31 cellular contexts compared by ENCODE assay signal in the genomic region with DNA sequence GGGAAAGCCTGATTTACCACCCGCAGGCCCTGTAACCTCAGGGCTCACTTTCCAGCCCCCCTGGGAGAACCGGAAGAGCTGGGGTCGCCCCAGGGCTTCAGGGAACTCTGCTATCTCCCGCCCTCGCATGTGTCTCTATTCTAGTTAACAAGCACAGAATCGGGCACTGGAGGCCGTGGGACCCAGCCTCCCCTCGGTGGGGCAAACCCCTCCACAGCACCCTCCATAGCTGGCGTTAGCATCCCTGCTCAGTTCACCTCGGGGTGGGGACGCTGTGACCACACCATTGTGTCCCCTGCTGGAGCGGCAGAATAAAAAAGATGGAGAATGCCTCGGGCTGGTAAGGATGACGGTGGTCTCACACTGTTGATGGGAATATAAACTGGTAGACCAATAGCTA. TPM values are rescaled to one million over a fixed set of nuclear protein-coding genes. Genes with fewer than 3 reads are reported as not detected.
A peak's percentile ranks its signal among the peaks of the same experiment; 100 is the strongest.
DNase-seq lines count a peak whose midpoint lies in the region; ATAC-seq, FAIRE-seq and TF ChIP-seq lines count a peak whose summit lies in the region.
"Had no signal": no experiment of that assay in that cellular context is flagged by ENCODE, and none has a peak within 500 bp of the region (broad histone marks: within the 10 kb centered on the region; RNA-seq: fewer than 3 reads in every experiment).

No MANE protein-coding gene starts in this region.

- DNase-seq in ELF-1 (ENCODE audit: low read depth, low spot score): peak; percentile 48
- DNase-seq in SK-N-MC (ENCODE audit: low read depth, low spot score): no peak
- peak; percentile 32 for DNase-seq in kidney
- DNase-seq in osteoblast (ENCODE audit: insufficient read length, low spot score, missing footprints): peak; percentile 62
- DNase-seq in activated CD8-positive, alpha-beta memory T cell treated with anti-CD3 and anti-CD28 coated beads, Interleukin-2, amount 50 U/mL, for 4 hours: no peak
- no peak for DNase-seq in colonic mucosa
- DNase-seq: 8988T; ACHN; BE2C; C1 segment of cervical spinal cord; CD4-positive, alpha-beta memory T cell; CD4-positive, CD25-positive, alpha-beta regulatory T cell; CD8-positive, alpha-beta memory T cell; COR-L47; DMS 273 treated with DMSO at 0.1 percent for 48 hours; DMS153; DMS53; DMS79; DND-41; EL; GF-D8 had no signal

- H3K27me3 ChIP-seq in osteoblast (ENCODE audit: insufficient read depth, low read length) (no peaks in the 10 kb centered on the region), colonic mucosa (no peaks in the 10 kb centered on the region)
- H3K27me3 ChIP-seq: BE2C had no signal

- H3K27ac ChIP-seq in SK-N-MC (no peak overlapping the region), kidney (ENCODE audit: low read depth in 2 of 2, low read length in 2 of 2) (no peak overlapping the region), osteoblast (ENCODE audit: low read depth, low read length) (no peak overlapping the region), colonic mucosa (no peak overlapping the region)

- H4K20me1 ChIP-seq in osteoblast (ENCODE audit: insufficient read depth, low read length): no peaks in the 10 kb centered on the region
- H4K20me1 ChIP-seq: BLaER1 had no signal

- H3K9me3 ChIP-seq in SK-N-MC (ENCODE audit: low read depth, low read length): no peaks in the 10 kb centered on the region
- no peaks in the 10 kb centered on the region for H3K9me3 ChIP-seq in kidney (ENCODE audit: control insufficient read depth in 1 of 2, low read length in 2 of 2)
- no peaks in the 10 kb centered on the region for H3K9me3 ChIP-seq in osteoblast (ENCODE audit: low read depth, low read length)
- no peaks in the 10 kb centered on the region for H3K9me3 ChIP-seq in colonic mucosa
- H3K9me3 ChIP-seq: BE2C, BLaER1 had no signal

- intact Hi-C loops in kidney (cut with DNase I): no loop called here
- intact Hi-C loops in colonic mucosa (cut with DNase I): no loop called here

- 0 out of 2 replicates have a peak overlapping the region, but pooled peaks have one; percentile 8 for H3K4me3 ChIP-seq in SK-N-MC
- H3K4me3 ChIP-seq in kidney (ENCODE audit: low read length in 2 of 2): no peak overlapping the region
- no peak overlapping the region for H3K4me3 ChIP-seq in osteoblast (ENCODE audit: insufficient read depth, low read length)
- no peak overlapping the region for H3K4me3 ChIP-seq in colonic mucosa
- H3K4me3 ChIP-seq: BLaER1 had no signal

- H3K36me3 ChIP-seq in SK-N-MC (ENCODE audit: insufficient read depth, low read length) (no peaks in the 10 kb centered on the region), kidney (ENCODE audit: control insufficient read depth in 1 of 2, insufficient read depth in 2 of 2, low read length in 2 of 2) (no peaks in the 10 kb centered on the region), osteoblast (ENCODE audit: insufficient read depth, low read length) (no peaks in the 10 kb centered on the region), colonic mucosa (no peaks in the 10 kb centered on the region)
- H3K36me3 ChIP-seq: BE2C, BLaER1 had no signal

- FAIRE-seq in kidney (lab: Jason Lieb, UNC): no peak
- FAIRE-seq: A204.1, G401.6, GM12891, GM19239 had no signal

- H3K9ac ChIP-seq in SK-N-MC (ENCODE audit: insufficient read length): peak overlapping the region; percentile 15
- no peak overlapping the region for H3K9ac ChIP-seq in kidney (ENCODE audit: low read length in 2 of 2)
- H3K9ac ChIP-seq in colonic mucosa (ENCODE audit: low read depth in 2 of 2, low read length in 2 of 2): no peak overlapping the region
- H3K9ac ChIP-seq: BLaER1 had no signal

- H3K79me2 ChIP-seq in osteoblast (ENCODE audit: insufficient read depth, low read length): no peaks in the 10 kb centered on the region

- no peak overlapping the region for H2AFZ ChIP-seq in osteoblast (ENCODE audit: low read length)

- no peak overlapping the region for H3K4me2 ChIP-seq in osteoblast (ENCODE audit: insufficient read depth, low read length)
- H3K4me2 ChIP-seq: BLaER1 had no signal

- ATAC-seq in HG02970 (IDR thresholded peaks at IDR 0.05; ENCODE audit: low FRiP score, unreplicated experiment): no peak

- TF ChIP-seq CTCF in kidney (IDR thresholded peaks at IDR 0.05; ENCODE audit: borderline replicate concordance, extremely low read depth, insufficient read depth): no peak
- TF ChIP-seq CTCF in osteoblast (IDR thresholded peaks at IDR 0.05; ENCODE audit: extremely low read depth, low read depth, low read length): no peak
- TF ChIP-seq CTCF in colonic mucosa (IDR thresholded peaks at IDR 0.05): no peak

- H3K4me1 ChIP-seq in kidney (ENCODE audit: control insufficient read depth in 1 of 2, insufficient read depth in 1 of 2, low read depth in 1 of 2, low read length in 2 of 2) (no peaks in the 10 kb centered on the region), osteoblast (ENCODE audit: insufficient read depth, low read length) (peaks cover 19% of the 10 kb centered on the region), colonic mucosa (no peaks in the 10 kb centered on the region)
- H3K4me1 ChIP-seq: BE2C had no signal

RNA-seq across cellular contexts. Expression of a gene that starts 3.5 kb away (rescaled TPM):
- 0.63 TPM for total RNA-seq in kidney
- polyA plus RNA-seq in kidney (ENCODE audit: insufficient read depth, low read depth, low replicate concordance): 0.09 TPM
- 3.6 and 5.0 TPM in 2 replicates for total RNA-seq in osteoblast
- under 1 TPM; 0.32 to 0.89 TPM for total RNA-seq in colonic mucosa
- total RNA-seq: A673; CD4-positive, alpha-beta memory T cell; CD4-positive, CD25-positive, alpha-beta regulatory T cell; CD8-positive, alpha-beta memory T cell had no signal
- polyA plus RNA-seq: CD14-positive monocyte; CD4-positive, alpha-beta memory T cell; CD4-positive, CD25-positive, alpha-beta regulatory T cell; CD8-positive, alpha-beta memory T cell had no signal

RNA-seq across cellular contexts. Expression of a gene that starts 21.9 kb away (rescaled TPM):
- total RNA-seq in kidney (0.72 TPM), osteoblast (under 0.01 and 0.29 TPM in 2 replicates), colonic mucosa (under 1 TPM in 1 of 2 donors, not detected in 1; 0.15 TPM)
- polyA plus RNA-seq in kidney (ENCODE audit: insufficient read depth, low read depth, low replicate concordance): 15.8 TPM
- total RNA-seq: A673; CD4-positive, alpha-beta memory T cell; CD4-positive, CD25-positive, alpha-beta regulatory T cell; CD8-positive, alpha-beta memory T cell; Daoy had no signal
- polyA plus RNA-seq: AG04450; CD14-positive monocyte; CD4-positive, alpha-beta memory T cell; CD4-positive, CD25-positive, alpha-beta regulatory T cell; CD8-positive, alpha-beta memory T cell had no signal

RNA-seq across cellular contexts. Expression of a gene that starts 26.0 kb away (rescaled TPM):
- total RNA-seq in kidney (0.22 TPM), osteoblast (0.29 and 0.36 TPM in 2 replicates), colonic mucosa (under 1 TPM in 1 of 2 donors, not detected in 1; 0.11 TPM)
- polyA plus RNA-seq in kidney (ENCODE audit: insufficient read depth, low read depth, low replicate concordance): not detected
- total RNA-seq: Daoy had no signal

Comparison
In these comparisons a context has a peak if more than half of its experiments do, and no peak if none do; other contexts are left out.
1. DNase-seq: peak in ELF-1 (single experiment), kidney (single experiment) and osteoblast (single experiment); none in SK-N-MC (single experiment), activated CD8-positive, alpha-beta memory T cell treated with anti-CD3 and anti-CD28 coated beads, Interleukin-2, amount 50 U/mL, for 4 hours (single experiment) and colonic mucosa (single experiment).